In genomic region chr1:42845866-42846256, GRCh38 we compare ENCODE assay signal across 8 cellular contexts. TPM values are rescaled to one million over a fixed set of nuclear protein-coding genes. Genes with fewer than 3 reads are reported as not detected.
A peak's percentile ranks its signal among the peaks of the same experiment; 100 is the strongest.
DNase-seq lines count a peak whose midpoint lies in the region; ATAC-seq, FAIRE-seq and TF ChIP-seq lines count a peak whose summit lies in the region.

No MANE protein-coding gene starts in this region.

- H3K18ac ChIP-seq in mesenchymal stem cell (ENCODE audit: low read depth in 1 of 2, low read length in 2 of 2) = no peak overlapping the region

- H3K4me3 Mint-ChIP-seq in brain = peak overlapping the region; percentile 92 to 99 (median 96)

- H3K9me3 Mint-ChIP-seq in brain = peaks cover 0 to 14% (median 3%) of the 10 kb centered on the region in 5 experiments

- peaks cover 41% of the 10 kb centered on the region for H3K4me1 Mint-ChIP-seq in brain

- H3K23ac ChIP-seq in mesenchymal stem cell (ENCODE audit: low read length in 2 of 2) = no peak overlapping the region

- WGBS in mesenchymal stem cell = 14% methylated on average over 8 of the region's 10 CpGs

- no peak overlapping the region for H2BK15ac ChIP-seq in mesenchymal stem cell (ENCODE audit: low read depth, poor library complexity, severe bottlenecking)

- H3K9ac ChIP-seq in mesenchymal stem cell (ENCODE audit: low read length) = peak overlapping the region; percentile 79

- TF ChIP-seq POLR2A in vagina (IDR thresholded peaks at IDR 0.05) (no peak), H54 (IDR thresholded peaks at IDR 0.05; ENCODE audit: low read depth, low read length) (no peak)

- TF ChIP-seq CTCF in brain (conservative IDR thresholded peaks at IDR 0.05) (no peak), vagina (IDR thresholded peaks at IDR 0.05) (no peak)

- H4K91ac ChIP-seq in mesenchymal stem cell (ENCODE audit: low read length) = no peak overlapping the region

- no peak overlapping the region for H4K8ac ChIP-seq in mesenchymal stem cell (ENCODE audit: low read length)

- H3K27me3 ChIP-seq in mesenchymal stem cell (ENCODE audit: control insufficient read depth in 1 of 2, insufficient read depth in 1 of 2, low read length in 2 of 2) = no peaks in the 10 kb centered on the region
- H3K27me3 ChIP-seq in vagina = no peaks in the 10 kb centered on the region

- H3K4me2 ChIP-seq in mesenchymal stem cell (ENCODE audit: low read length, poor library complexity, severe bottlenecking) = peak overlapping the region; percentile 93

- H2AFZ ChIP-seq in mesenchymal stem cell (ENCODE audit: low read depth, low read length) = no peak overlapping the region

- ATAC-seq in HG03354 (IDR thresholded peaks at IDR 0.05; ENCODE audit: poor library complexity, severe bottlenecking, unreplicated experiment) = peak; percentile 30
- no peak for ATAC-seq in GM18907 (IDR thresholded peaks at IDR 0.05; ENCODE audit: unreplicated experiment)

- H2BK12ac ChIP-seq in mesenchymal stem cell (ENCODE audit: low read length in 2 of 2) = no peak overlapping the region

- no peak overlapping the region for H3K14ac ChIP-seq in mesenchymal stem cell (ENCODE audit: low read length in 2 of 2)

- DNase-seq in NCI-H748 (lab: John Stamatoyannopoulos, UW; ENCODE audit: unreplicated experiment) (peak; percentile 81), NCI-H748 treated with DMSO at 0.1 percent for 48 hours (lab: John Stamatoyannopoulos, UW) (no peak), mesenchymal stem cell (no peak), vagina (ENCODE audit: extremely low spot score in 2 of 2) (no peak), H54 (ENCODE audit: insufficient read length, low spot score) (no peak)

- no peak overlapping the region for H2BK120ac ChIP-seq in mesenchymal stem cell (ENCODE audit: low read depth, low read length)

- intact Hi-C loops in vagina (cut with DNase I) = no loop called here

- H3K27ac ChIP-seq in mesenchymal stem cell (ENCODE audit: low read length, poor library complexity, severe bottlenecking) (no peak overlapping the region), vagina (peak overlapping the region; percentile 71)

- H3K36me3 Mint-ChIP-seq in brain = peaks cover 25% of the 10 kb centered on the region

- H3K36me3 ChIP-seq in mesenchymal stem cell (ENCODE audit: control insufficient read depth in 1 of 2, insufficient read depth in 2 of 2, low read depth in 1 of 2, low read length in 2 of 2) = peaks cover 11 to 48% of the 10 kb centered on the region in 2 experiments
- H3K36me3 ChIP-seq in vagina = peaks cover 0 to 11% of the 10 kb centered on the region in 2 donors

- H2BK5ac ChIP-seq in mesenchymal stem cell (ENCODE audit: low read depth, low read length, poor library complexity, severe bottlenecking) = no peak overlapping the region

- H3K4me3 ChIP-seq in mesenchymal stem cell (ENCODE audit: insufficient read depth in 1 of 2, low read depth in 1 of 2, low read length in 2 of 2) = peak overlapping the region; percentile 45 to 95
- peak overlapping the region; percentile 79 to 98 for H3K4me3 ChIP-seq in vagina

- H3K4me1 ChIP-seq in mesenchymal stem cell (ENCODE audit: control insufficient read depth, insufficient read depth, low read depth, low read length) (peaks cover 3% of the 10 kb centered on the region), vagina (peaks cover 25% of the 10 kb centered on the region)

- no peaks in the 10 kb centered on the region for H3K9me3 ChIP-seq in mesenchymal stem cell (ENCODE audit: control insufficient read depth, low read length)
- H3K9me3 ChIP-seq in vagina = no peaks in the 10 kb centered on the region

- no peak overlapping the region for H2AK5ac ChIP-seq in mesenchymal stem cell (ENCODE audit: low read length, severe bottlenecking)

- FAIRE-seq in H54 (lab: Jason Lieb, UNC) = no peak

- peak overlapping the region; percentile 79 to 95 (median 94) for H3K27ac Mint-ChIP-seq in brain

- H3K4ac ChIP-seq in mesenchymal stem cell (ENCODE audit: low read depth in 1 of 2, low read length in 2 of 2) = peak overlapping the region in 1 of 2 experiments; percentile 48

- H3K79me1 ChIP-seq in mesenchymal stem cell (replicated peaks; ENCODE audit: low read length, poor library complexity, severe bottlenecking) = peaks cover 29% of the 10 kb centered on the region

- no peaks in the 10 kb centered on the region for H3K27me3 Mint-ChIP-seq in brain

RNA-seq across cellular contexts. Expression of gene ZNF691, which starts 0.6 kb away (rescaled TPM):
- 13.1 TPM for polyA plus RNA-seq in brain (ENCODE audit: insufficient read depth, low read depth, low replicate concordance)
- polyA plus RNA-seq in mesenchymal stem cell (2013, experiment 1 of 2) = 6.0 TPM
- 5.7 TPM for polyA plus RNA-seq in mesenchymal stem cell (2013, experiment 2 of 2)
- total RNA-seq in vagina = 9.3 TPM

RNA-seq across cellular contexts. Expression of gene SVBP, which starts 28.7 kb away (rescaled TPM):
- 97.6 TPM for polyA plus RNA-seq in brain (ENCODE audit: insufficient read depth, low read depth, low replicate concordance)
- 39.9 TPM for polyA plus RNA-seq in mesenchymal stem cell (2013, experiment 1 of 2)
- polyA plus RNA-seq in mesenchymal stem cell (2013, experiment 2 of 2) = 39.5 TPM
- 23.8 TPM for total RNA-seq in vagina

RNA-seq across cellular contexts. Expression of gene ERMAP, which starts 28.9 kb away (rescaled TPM):
- polyA plus RNA-seq in brain (ENCODE audit: insufficient read depth, low read depth, low replicate concordance) = 4.9 TPM
- polyA plus RNA-seq in mesenchymal stem cell (2013, experiment 1 of 2) = 7.8 TPM
- 7.6 TPM for polyA plus RNA-seq in mesenchymal stem cell (2013, experiment 2 of 2)
- 9.3 TPM for total RNA-seq in vagina
